28 cellular contexts compared by ENCODE assay signal in the genomic region with DNA sequence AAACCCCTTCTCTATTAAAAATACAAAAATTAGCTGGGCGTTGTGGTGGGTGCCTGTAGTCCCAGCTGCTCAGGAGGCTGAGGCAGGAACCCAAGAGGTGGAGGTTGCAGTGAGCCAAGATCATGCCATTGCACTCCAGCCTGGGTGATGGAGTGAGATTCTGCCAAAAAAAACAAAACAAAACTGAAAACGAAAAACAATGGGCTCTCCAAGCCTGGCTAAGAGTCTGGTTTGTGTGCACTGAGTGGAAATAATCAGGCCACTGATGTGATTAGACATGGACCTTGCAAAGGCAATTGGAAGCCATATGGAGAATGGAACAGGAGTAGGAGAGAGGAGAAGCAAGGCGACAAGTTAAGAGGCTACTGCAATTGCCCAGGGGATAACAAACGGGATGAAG.
DNase-seq lines count a peak whose midpoint lies in the region; ATAC-seq and TF ChIP-seq lines count a peak whose summit lies in the region.
"Had no signal": no experiment of that assay in that cellular context is flagged by ENCODE, and none has a peak within 500 bp of the region (broad histone marks: within the 10 kb centered on the region; RNA-seq: fewer than 3 reads in every experiment).

No MANE protein-coding gene starts in this region.

- H3K9me3 ChIP-seq in T-helper 17 cell (ENCODE audit: control insufficient read depth, low read length, poor library complexity, severe bottlenecking) (no peaks in the 10 kb centered on the region), mesenchymal stem cell (ENCODE audit: control insufficient read depth, low read length) (no peaks in the 10 kb centered on the region)
- H3K9me3 ChIP-seq: adrenal gland, colonic mucosa, stomach, tibial artery had no signal

- H3K18ac ChIP-seq in mesenchymal stem cell (ENCODE audit: low read depth in 1 of 2, low read length in 2 of 2): no peak overlapping the region

- H3K4me3 ChIP-seq in mesenchymal stem cell (ENCODE audit: insufficient read depth in 1 of 2, low read depth in 1 of 2, low read length in 2 of 2): no peak overlapping the region
- H3K4me3 ChIP-seq: adrenal gland, colonic mucosa, stomach, tibial artery had no signal

- H2AK5ac ChIP-seq in mesenchymal stem cell (ENCODE audit: low read length, severe bottlenecking): no peak overlapping the region

- no peak overlapping the region for H4K8ac ChIP-seq in mesenchymal stem cell (ENCODE audit: low read length)

- no peak overlapping the region for H2BK120ac ChIP-seq in mesenchymal stem cell (ENCODE audit: low read depth, low read length)

- H3K23ac ChIP-seq in mesenchymal stem cell (ENCODE audit: low read length in 2 of 2): no peak overlapping the region

- H3K27ac Mint-ChIP-seq in HFFc6: peak overlapping the region; percentile 58
- peak overlapping the region; percentile 83 for H3K27ac Mint-ChIP-seq in T-helper 17 cell
- peak overlapping the region; percentile 59 for H3K27ac Mint-ChIP-seq in glutamatergic neuron (ENCODE audit: unreplicated experiment)
- H3K27ac Mint-ChIP-seq: nephron had no signal

- H3K4me3 Mint-ChIP-seq in HFFc6 (no peak overlapping the region), T-helper 17 cell (peak overlapping the region; percentile 9), glutamatergic neuron (ENCODE audit: unreplicated experiment) (no peak overlapping the region)
- H3K4me3 Mint-ChIP-seq: nephron had no signal

- no peak overlapping the region for H2BK5ac ChIP-seq in mesenchymal stem cell (ENCODE audit: low read depth, low read length, poor library complexity, severe bottlenecking)

- no peak overlapping the region for H4K91ac ChIP-seq in mesenchymal stem cell (ENCODE audit: low read length)

- peaks cover 44% of the 10 kb centered on the region for H3K36me3 Mint-ChIP-seq in HFFc6 (ENCODE audit: low read depth)
- H3K36me3 Mint-ChIP-seq in T-helper 17 cell (ENCODE audit: low read depth): peaks cover 13% of the 10 kb centered on the region
- H3K36me3 Mint-ChIP-seq in glutamatergic neuron (ENCODE audit: unreplicated experiment): no peaks in the 10 kb centered on the region

- ATAC-seq in T-helper 17 cell (no peak), HG03457 (IDR thresholded peaks at IDR 0.05; ENCODE audit: unreplicated experiment) (no peak)

- H3K9me3 Mint-ChIP-seq in HFFc6: no peaks in the 10 kb centered on the region
- H3K9me3 Mint-ChIP-seq in glutamatergic neuron (ENCODE audit: unreplicated experiment): peaks cover 8% of the 10 kb centered on the region
- H3K9me3 Mint-ChIP-seq: IgD-negative memory B cell, nephron had no signal

- H3K27me3 Mint-ChIP-seq in HFFc6 (ENCODE audit: insufficient read depth) (peaks cover 5% of the 10 kb centered on the region), T-helper 17 cell (no peaks in the 10 kb centered on the region), glutamatergic neuron (ENCODE audit: unreplicated experiment) (no peaks in the 10 kb centered on the region)
- H3K27me3 Mint-ChIP-seq: IgD-negative memory B cell had no signal

- H2BK12ac ChIP-seq in mesenchymal stem cell (ENCODE audit: low read length in 2 of 2): no peak overlapping the region

- no peak overlapping the region for H3K14ac ChIP-seq in mesenchymal stem cell (ENCODE audit: low read length in 2 of 2)

- H2BK15ac ChIP-seq in mesenchymal stem cell (ENCODE audit: low read depth, poor library complexity, severe bottlenecking): no peak overlapping the region

- peaks cover 4% of the 10 kb centered on the region for H3K79me1 ChIP-seq in mesenchymal stem cell (replicated peaks; ENCODE audit: low read length, poor library complexity, severe bottlenecking)

- no peak overlapping the region for H2AFZ ChIP-seq in mesenchymal stem cell (ENCODE audit: low read depth, low read length)

- TF ChIP-seq CTCF in HFFc6 (IDR thresholded peaks at IDR 0.05): no peak
- no peak for TF ChIP-seq CTCF in glutamatergic neuron (IDR thresholded peaks at IDR 0.05; ENCODE audit: partially characterized antibody, unreplicated experiment)

- no peak overlapping the region for H3K9ac ChIP-seq in mesenchymal stem cell (ENCODE audit: low read length)

- DNase-seq in NCI-H82 (lab: John Stamatoyannopoulos, UW) (peak; percentile 3), NCI-H82 treated with DMSO at 0.1 percent for 48 hours (lab: John Stamatoyannopoulos, UW; ENCODE audit: unreplicated experiment) (no peak), HFFc6 (no peak), T-helper 17 cell (no peak), glutamatergic neuron (no peak), mesenchymal stem cell (no peak), substantia nigra (lab: John Stamatoyannopoulos, UW) (no peak)
- DNase-seq: 8988T; activated CD4-positive, alpha-beta T cell treated with anti-CD3 and anti-CD28 coated beads, Interleukin-2, amount 50 U/mL, for 48 hours; activated CD4-positive, CD25-positive, alpha-beta regulatory T cell; activated gamma-delta T cell treated with Interleukin-2 at 50 U/mL for 16 hours; activated T-cell treated with anti-CD3 and anti-CD28 coated beads for 4 hours; adrenal gland; colonic mucosa; DMS153; effector memory CD4-positive, alpha-beta T cell; head of caudate nucleus; NCI-H1105; NCI-H1930; NCI-H345; NCI-H774; Right ventricle myocardium superior; stomach; SW 1271; tibial artery had no signal

- no peak overlapping the region for H3K27ac ChIP-seq in mesenchymal stem cell (ENCODE audit: low read length, poor library complexity, severe bottlenecking)
- H3K27ac ChIP-seq in substantia nigra (ENCODE audit: low read depth, low read length, poor library complexity, severe bottlenecking): no peak overlapping the region
- H3K27ac ChIP-seq: adrenal gland, colonic mucosa, stomach, tibial artery had no signal

- WGBS in mesenchymal stem cell: 71% methylated on average over 4 of the region's 4 CpGs

- peaks cover 25 to 76% of the 10 kb centered on the region in 2 experiments for H3K36me3 ChIP-seq in mesenchymal stem cell (ENCODE audit: control insufficient read depth in 1 of 2, insufficient read depth in 2 of 2, low read depth in 1 of 2, low read length in 2 of 2)
- H3K36me3 ChIP-seq: adrenal gland, colonic mucosa, tibial artery had no signal

- no peaks in the 10 kb centered on the region for H3K27me3 ChIP-seq in mesenchymal stem cell (ENCODE audit: control insufficient read depth in 1 of 2, insufficient read depth in 1 of 2, low read length in 2 of 2)
- H3K27me3 ChIP-seq: adrenal gland, colonic mucosa, stomach, tibial artery had no signal

- peaks cover 5% of the 10 kb centered on the region for H3K4me1 ChIP-seq in mesenchymal stem cell (ENCODE audit: control insufficient read depth, insufficient read depth, low read depth, low read length)
- H3K4me1 ChIP-seq: tibial artery had no signal

- no peak overlapping the region for H3K4ac ChIP-seq in mesenchymal stem cell (ENCODE audit: low read depth in 1 of 2, low read length in 2 of 2)

- no peak overlapping the region for H3K4me2 ChIP-seq in mesenchymal stem cell (ENCODE audit: low read length, poor library complexity, severe bottlenecking)

- H3K4me1 Mint-ChIP-seq in HFFc6 (ENCODE audit: low read depth) (peaks cover 29% of the 10 kb centered on the region), T-helper 17 cell (peaks cover 31% of the 10 kb centered on the region), glutamatergic neuron (ENCODE audit: low read depth, unreplicated experiment) (peaks cover 4% of the 10 kb centered on the region)
